In genomic region chr5:273091-273490, GRCh38 we compare ENCODE assay signal across 8 cellular contexts. TPM values are rescaled to one million over a fixed set of nuclear protein-coding genes. Genes with fewer than 3 reads are reported as not detected.
A peak's percentile ranks its signal among the peaks of the same experiment; 100 is the strongest.
DNase-seq lines count a peak whose midpoint lies in the region; ATAC-seq and TF ChIP-seq lines count a peak whose summit lies in the region.
"Not testable (repeated sequence)": the region's sequence is repeated elsewhere in the genome, so short reads cannot be mapped to it uniquely, and the experiment has no call there.
"Had no signal": no experiment of that assay in that cellular context is flagged by ENCODE, and none has a peak within 500 bp of the region (broad histone marks: within the 10 kb centered on the region; RNA-seq: fewer than 3 reads in every experiment).

No MANE protein-coding gene starts in this region.

- not testable (repeated sequence) for H3K9me2 ChIP-seq in neural cell (ENCODE audit: insufficient read depth, low read length)

- not testable (repeated sequence) for DNase-seq in CD8-positive, alpha-beta T cell; IMR-90; T-cell; activated T-helper 1 cell treated with anti-CD3 and anti-CD28 coated beads, Interleukin-12 subunit alpha, Interleukin-12 subunit beta, Interleukin-2, Interleukin-4 antibody, amounts not matched to agents 30 ng/mL and 10 ng/mL and 1 ng/mL, durations not matched to agents 14 hours and 24 hours and 36 hours (ENCODE audit: low spot score); chondrocyte (ENCODE audit: low spot score)
- peak; percentile 19 for DNase-seq in cardiac septum (ENCODE audit: low spot score)

- POLR2A ChIA-PET in CD8-positive, alpha-beta T cell (lab: Charles Lee): interaction anchor here (1.3 kb wide), 1 partner anchor 53 kb away, joined by 4 read pairs; no protein-coding TSS in a partner anchor
- POLR2A ChIA-PET in IMR-90 (lab: Charles Lee; ENCODE audit: unreplicated experiment); T-cell (lab: Charles Lee): not testable (repeated sequence)

- dilution Hi-C loops in IMR-90 (cut with HindIII; ENCODE audit: low sequenced_read_pairs, unreplicated experiment): not testable (repeated sequence)

- H4K8ac ChIP-seq in IMR-90 (ENCODE audit: low read depth in 2 of 2, low read length in 2 of 2): not testable (repeated sequence)

- H3K4ac ChIP-seq in IMR-90 (ENCODE audit: low read depth, low read length): not testable (repeated sequence)

- H4K91ac ChIP-seq in IMR-90 (ENCODE audit: insufficient read depth, low read depth, low read length): not testable (repeated sequence)

- not testable (repeated sequence) for H3K56ac ChIP-seq in IMR-90 (ENCODE audit: extremely low read depth, insufficient read depth, low read length)

- not testable (repeated sequence) for H3K9me1 ChIP-seq in IMR-90 (ENCODE audit: insufficient read depth, low read length)

- H3K27me3 ChIP-seq in CD8-positive, alpha-beta T cell (ENCODE audit: insufficient read depth, low read length); IMR-90 (ENCODE audit: control insufficient read depth, insufficient read depth, low read length); neural cell (ENCODE audit: insufficient read depth, low read depth, low read length): not testable (repeated sequence)

- not testable (repeated sequence) for H3K9ac ChIP-seq in IMR-90 (ENCODE audit: low read depth, low read length); neural cell (ENCODE audit: low read length)

- H3K79me2 ChIP-seq in neural cell (replicated peaks; ENCODE audit: insufficient read depth, low read length): not testable (repeated sequence)

- peak overlapping the region; percentile 86 for H3K4me3 Mint-ChIP-seq in CD8-positive, alpha-beta T cell
- H3K4me3 Mint-ChIP-seq in T-cell (peak overlapping the region; percentile 32 to 91 (median 73)), chondrocyte (ENCODE audit: unreplicated experiment) (peak overlapping the region; percentile 93)
- H3K4me3 Mint-ChIP-seq in activated T-helper 1 cell treated with anti-CD3 and anti-CD28 coated beads, Interleukin-12 subunit alpha, Interleukin-12 subunit beta, Interleukin-2, Interleukin-4 antibody, amounts not matched to agents 30 ng/mL and 10 ng/mL and 1 ng/mL, durations not matched to agents 14 hours and 24 hours and 36 hours: peak overlapping the region; percentile 92

- in situ Hi-C loops in IMR-90 (cut with MboI; ENCODE audit: low sequenced_read_pairs): not testable (repeated sequence)

- CTCF ChIA-PET in CD8-positive, alpha-beta T cell (lab: Charles Lee); IMR-90 (lab: Yijun Ruan, JAX); T-cell (lab: Charles Lee): not testable (repeated sequence)

- H3K4me3 ChIP-seq in CD8-positive, alpha-beta T cell (ENCODE audit: low read depth, low read length); IMR-90 (ENCODE audit: insufficient read depth, low read depth, low read length): not testable (repeated sequence)
- peak overlapping the region; percentile 48 for H3K4me3 ChIP-seq in neural cell (ENCODE audit: low read length)

- H2BK120ac ChIP-seq in IMR-90 (ENCODE audit: low read depth, low read length): not testable (repeated sequence)

- BruUV-seq in IMR-90 (replicated peaks; lab: Mats Ljungman, UMichigan): TSS peak; percentile 17

- H3K9me3 Mint-ChIP-seq in CD8-positive, alpha-beta T cell; T-cell; activated T-helper 1 cell treated with anti-CD3 and anti-CD28 coated beads, Interleukin-12 subunit alpha, Interleukin-12 subunit beta, Interleukin-2, Interleukin-4 antibody, amounts not matched to agents 30 ng/mL and 10 ng/mL and 1 ng/mL, durations not matched to agents 14 hours and 24 hours and 36 hours; chondrocyte (ENCODE audit: low read depth): not testable (repeated sequence)

- TF ChIP-seq EP300 in neural cell (conservative IDR thresholded peaks at IDR 0.05; ENCODE audit: poor library complexity, severe bottlenecking): not testable (repeated sequence)

- 0 out of 2 replicates have a peak, but pooled peaks have one; percentile 28 for TF ChIP-seq POLR2A in IMR-90 (IDR thresholded peaks at IDR 0.05; ENCODE audit: low read depth, low read length)

- H3K4me2 ChIP-seq in IMR-90 (ENCODE audit: low read depth, low read length); neural cell (ENCODE audit: low read length): not testable (repeated sequence)

- H2AK5ac ChIP-seq in IMR-90 (ENCODE audit: low read depth, low read length): not testable (repeated sequence)

- not testable (repeated sequence) for H3K27ac ChIP-seq in CD8-positive, alpha-beta T cell (ENCODE audit: low read depth, low read length); IMR-90 (ENCODE audit: insufficient read depth, low read length); neural cell (ENCODE audit: low read length)

- peaks cover 45% of the 10 kb centered on the region for H3K4me1 Mint-ChIP-seq in CD8-positive, alpha-beta T cell (ENCODE audit: low read depth)
- peaks cover 34 to 41% (median 36%) of the 10 kb centered on the region in 3 donors for H3K4me1 Mint-ChIP-seq in T-cell
- H3K4me1 Mint-ChIP-seq in activated T-helper 1 cell treated with anti-CD3 and anti-CD28 coated beads, Interleukin-12 subunit alpha, Interleukin-12 subunit beta, Interleukin-2, Interleukin-4 antibody, amounts not matched to agents 30 ng/mL and 10 ng/mL and 1 ng/mL, durations not matched to agents 14 hours and 24 hours and 36 hours (ENCODE audit: low read depth): peaks cover 24% of the 10 kb centered on the region
- H3K4me1 Mint-ChIP-seq in chondrocyte (ENCODE audit: low read depth): peaks cover 19% of the 10 kb centered on the region

- TF ChIP-seq CTCF in CD8-positive, alpha-beta T cell (IDR thresholded peaks at IDR 0.05); IMR-90 (conservative IDR thresholded peaks at IDR 0.05; ENCODE audit: low read depth, low read length); chondrocyte (IDR thresholded peaks at IDR 0.05); neural cell (IDR thresholded peaks at IDR 0.05; ENCODE audit: poor library complexity, severe bottlenecking): not testable (repeated sequence)

- H3K14ac ChIP-seq in IMR-90 (replicated peaks; ENCODE audit: low read depth, low read length): not testable (repeated sequence)

- H2AK9ac ChIP-seq in IMR-90 (replicated peaks; ENCODE audit: low read depth, low read length, poor library complexity): not testable (repeated sequence)

- not testable (repeated sequence) for H4K5ac ChIP-seq in IMR-90 (ENCODE audit: low read depth, low read length)

- H3K79me1 ChIP-seq in IMR-90 (ENCODE audit: low read depth in 1 of 2, low read length in 2 of 2): peaks cover 2 to 20% of the 10 kb centered on the region in 2 experiments; a peak in 3 of 4 replicates

- peak overlapping the region; percentile 46 for H3K27ac Mint-ChIP-seq in CD8-positive, alpha-beta T cell
- H3K27ac Mint-ChIP-seq in T-cell (peak overlapping the region in 1 of 2 donors; percentile 21), chondrocyte (ENCODE audit: unreplicated experiment) (peak overlapping the region; percentile 43)
- peak overlapping the region; percentile 93 for H3K27ac Mint-ChIP-seq in activated T-helper 1 cell treated with anti-CD3 and anti-CD28 coated beads, Interleukin-12 subunit alpha, Interleukin-12 subunit beta, Interleukin-2, Interleukin-4 antibody, amounts not matched to agents 30 ng/mL and 10 ng/mL and 1 ng/mL, durations not matched to agents 14 hours and 24 hours and 36 hours

- H4K20me1 ChIP-seq in IMR-90 (ENCODE audit: insufficient read depth, low read length); neural cell (ENCODE audit: insufficient read depth): not testable (repeated sequence)

- H3K18ac ChIP-seq in IMR-90 (ENCODE audit: low read depth, low read length): not testable (repeated sequence)

- intact Hi-C loops in CD8-positive, alpha-beta T cell (cut with DNase I, micrococcal nuclease): loop anchor here (5.0 to 10.0 kb wide), 2 partner anchors 169 to 342 kb away; partner anchors contain the start of genes EXOC3 (in 2 of the 2) and CEP72 (in 1 of the 2)
- intact Hi-C loops in IMR-90 (cut with micrococcal nuclease); cardiac septum (cut with DNase I): not testable (repeated sequence)
- intact Hi-C loops in activated T-helper 1 cell treated with anti-CD3 and anti-CD28 coated beads, Interleukin-12 subunit alpha, Interleukin-12 subunit beta, Interleukin-2, Interleukin-4 antibody, amounts not matched to agents 30 ng/mL and 10 ng/mL and 1 ng/mL, durations not matched to agents 14 hours and 24 hours and 36 hours (cut with micrococcal nuclease): loop anchor here (5.0 kb wide), 1 partner anchor 1359 kb away; no protein-coding TSS in a partner anchor

- ATAC-seq in CD8-positive, alpha-beta T cell; IMR-90 (ENCODE audit: low read depth); T-cell (replicated peaks in 1 of 4): not testable (repeated sequence)

- H3F3A ChIP-seq in neural cell (ENCODE audit: insufficient read depth, low read length, poor library complexity, severe bottlenecking): not testable (repeated sequence)

- H3K9me3 ChIP-seq in CD8-positive, alpha-beta T cell (ENCODE audit: low read length); IMR-90 (ENCODE audit: control insufficient read depth, insufficient read depth, low read length); neural cell (ENCODE audit: low read length): not testable (repeated sequence)

- peaks cover 42% of the 10 kb centered on the region for H3K36me3 Mint-ChIP-seq in CD8-positive, alpha-beta T cell
- peaks cover 16% of the 10 kb centered on the region for H3K36me3 Mint-ChIP-seq in T-cell
- H3K36me3 Mint-ChIP-seq in activated T-helper 1 cell treated with anti-CD3 and anti-CD28 coated beads, Interleukin-12 subunit alpha, Interleukin-12 subunit beta, Interleukin-2, Interleukin-4 antibody, amounts not matched to agents 30 ng/mL and 10 ng/mL and 1 ng/mL, durations not matched to agents 14 hours and 24 hours and 36 hours (ENCODE audit: low read depth): peaks cover 36% of the 10 kb centered on the region
- H3K36me3 Mint-ChIP-seq in chondrocyte (ENCODE audit: low read depth): not testable (repeated sequence)

- not testable (repeated sequence) for H2BK5ac ChIP-seq in IMR-90 (ENCODE audit: low read depth, low read length, poor library complexity, severe bottlenecking)

- H2BK15ac ChIP-seq in IMR-90 (ENCODE audit: low read depth, low read length): not testable (repeated sequence)

- WGBS in IMR-90 (ENCODE audit: extremely low coverage in 2 of 2, insufficient read length in 1 of 2), 2 experiments: no CpG with 5 or more reads among the region's 9 CpGs

- H3K4me1 ChIP-seq in CD8-positive, alpha-beta T cell (ENCODE audit: insufficient read depth, low read length); IMR-90 (ENCODE audit: control insufficient read depth, insufficient read depth, low read length): not testable (repeated sequence)

- not testable (repeated sequence) for H2BK20ac ChIP-seq in IMR-90 (ENCODE audit: low read depth, low read length)

- not testable (repeated sequence) for TF ChIP-seq RAD21 in IMR-90 (IDR thresholded peaks at IDR 0.05; ENCODE audit: low read length); neural cell (conservative IDR thresholded peaks at IDR 0.05)

- H3K27me3 Mint-ChIP-seq in CD8-positive, alpha-beta T cell (ENCODE audit: low read depth); T-cell; activated T-helper 1 cell treated with anti-CD3 and anti-CD28 coated beads, Interleukin-12 subunit alpha, Interleukin-12 subunit beta, Interleukin-2, Interleukin-4 antibody, amounts not matched to agents 30 ng/mL and 10 ng/mL and 1 ng/mL, durations not matched to agents 14 hours and 24 hours and 36 hours (ENCODE audit: insufficient read depth); chondrocyte (ENCODE audit: low read depth): not testable (repeated sequence)

- not testable (repeated sequence) for H2AFZ ChIP-seq in IMR-90 (replicated peaks; ENCODE audit: low read length, poor library complexity); neural cell (ENCODE audit: low read depth, low read length)

- not testable (repeated sequence) for H3K36me3 ChIP-seq in CD8-positive, alpha-beta T cell (ENCODE audit: insufficient read depth, low read length); neural cell (ENCODE audit: insufficient read depth, low read length)
- H3K36me3 ChIP-seq in IMR-90 (ENCODE audit: control insufficient read depth, insufficient read depth, low read length): peaks cover 13% of the 10 kb centered on the region

- not testable (repeated sequence) for H3K23ac ChIP-seq in IMR-90 (ENCODE audit: low read depth, low read length)

RNA-seq across cellular contexts. Expression of gene PDCD6, which starts 1.6 kb away (rescaled TPM):
- total RNA-seq in CD8-positive, alpha-beta T cell: 10 to 100 TPM; 34.4 to 38.7 TPM
- 158 and 168 TPM in 2 replicates for total RNA-seq in IMR-90 (2012; rRNA removed)
- polyA plus RNA-seq in IMR-90 (2012; rRNA removed): 198 and 212 TPM in 2 replicates
- polyA plus RNA-seq in IMR-90 (2012; cell fraction: cytosol; rRNA removed): 189 and 290 TPM in 2 replicates
- 198 and 241 TPM in 2 replicates for polyA plus RNA-seq in IMR-90 (2012; cell fraction: nucleus; rRNA removed; ENCODE audit: low replicate concordance)
- total RNA-seq in T-cell: 100 to 1,000 TPM in 1 of 5 donors, 10 to 100 TPM in 4; 61.0 to 104 (median 92.6) TPM
- total RNA-seq in activated T-helper 1 cell treated with anti-CD3 and anti-CD28 coated beads, Interleukin-12 subunit alpha, Interleukin-12 subunit beta, Interleukin-2, Interleukin-4 antibody, amounts not matched to agents 30 ng/mL and 10 ng/mL and 1 ng/mL, durations not matched to agents 14 hours and 24 hours and 36 hours: 117 and 118 TPM in 2 replicates
- 71.9 to 89.8 TPM (median 74.0 TPM) in 3 replicates for total RNA-seq in chondrocyte
- total RNA-seq in cardiac septum: 39.6 TPM
- polyA plus RNA-seq in neural cell: 207 TPM in 2 replicates
- polyA minus RNA-seq in neural cell: 46.7 and 55.7 TPM in 2 replicates

RNA-seq across cellular contexts. Expression of gene AHRR, which starts 48.4 kb away (rescaled TPM):
- under 1 TPM; 0.14 to 0.22 TPM for total RNA-seq in CD8-positive, alpha-beta T cell
- total RNA-seq in IMR-90 (2012; rRNA removed): 15.6 and 16.7 TPM in 2 replicates
- 36.1 and 37.1 TPM in 2 replicates for polyA plus RNA-seq in IMR-90 (2012; rRNA removed)
- polyA plus RNA-seq in IMR-90 (2012; cell fraction: cytosol; rRNA removed): 24.9 and 33.9 TPM in 2 replicates
- 77.0 and 141 TPM in 2 replicates for polyA plus RNA-seq in IMR-90 (2012; cell fraction: nucleus; rRNA removed; ENCODE audit: low replicate concordance)
- 10 to 100 TPM in 1 of 5 donors, 1 to 10 TPM in 3, under 1 TPM in 1; 0.55 to 13.5 (median 3.4) TPM for total RNA-seq in T-cell
- 22.7 and 23.7 TPM in 2 replicates for total RNA-seq in activated T-helper 1 cell treated with anti-CD3 and anti-CD28 coated beads, Interleukin-12 subunit alpha, Interleukin-12 subunit beta, Interleukin-2, Interleukin-4 antibody, amounts not matched to agents 30 ng/mL and 10 ng/mL and 1 ng/mL, durations not matched to agents 14 hours and 24 hours and 36 hours
- 9.3 to 17.3 TPM (median 13.4 TPM) in 3 replicates for total RNA-seq in chondrocyte
- total RNA-seq in cardiac septum: 0.73 TPM
- polyA plus RNA-seq in neural cell: 0.26 and 0.90 TPM in 2 replicates
- 0.49 TPM in 1 of 2 replicates, not detected in the other for polyA minus RNA-seq in neural cell
- total RNA-seq: ascending aorta had no signal

RNA-seq across cellular contexts. Expression of gene SDHA, which starts 55.0 kb away (rescaled TPM):
- 100 to 1,000 TPM; 203 to 216 TPM for total RNA-seq in CD8-positive, alpha-beta T cell
- total RNA-seq in IMR-90 (2012; rRNA removed): 105 and 122 TPM in 2 replicates
- polyA plus RNA-seq in IMR-90 (2012; rRNA removed): 120 and 121 TPM in 2 replicates
- 120 and 126 TPM in 2 replicates for polyA plus RNA-seq in IMR-90 (2012; cell fraction: cytosol; rRNA removed)
- 104 and 113 TPM in 2 replicates for polyA plus RNA-seq in IMR-90 (2012; cell fraction: nucleus; rRNA removed; ENCODE audit: low replicate concordance)
- total RNA-seq in T-cell: 100 to 1,000 TPM; 122 to 209 (median 140) TPM
- total RNA-seq in activated T-helper 1 cell treated with anti-CD3 and anti-CD28 coated beads, Interleukin-12 subunit alpha, Interleukin-12 subunit beta, Interleukin-2, Interleukin-4 antibody, amounts not matched to agents 30 ng/mL and 10 ng/mL and 1 ng/mL, durations not matched to agents 14 hours and 24 hours and 36 hours: 135 TPM in 2 replicates
- 79.7 to 95.5 TPM (median 81.5 TPM) in 3 replicates for total RNA-seq in chondrocyte
- total RNA-seq in cardiac septum: 580 TPM
- 70.4 and 72.2 TPM in 2 replicates for polyA plus RNA-seq in neural cell
- polyA minus RNA-seq in neural cell: 79.9 and 86.2 TPM in 2 replicates

RNA-seq across cellular contexts. Expression of gene CCDC127, which starts 55.1 kb away (rescaled TPM):
- 1 to 10 TPM; 1.5 to 2.2 TPM for total RNA-seq in CD8-positive, alpha-beta T cell
- total RNA-seq in IMR-90 (2012; rRNA removed) (3.9 and 4.4 TPM in 2 replicates), T-cell (1 to 10 TPM; 2.5 to 9.8 (median 6.3) TPM), chondrocyte (8.0 to 10.4 TPM (median 9.6 TPM) in 3 replicates), cardiac septum (9.6 TPM)
- polyA plus RNA-seq in IMR-90 (2012; rRNA removed) (3.2 TPM in 2 replicates), neural cell (5.2 and 5.4 TPM in 2 replicates)
- 2.2 and 2.4 TPM in 2 replicates for polyA plus RNA-seq in IMR-90 (2012; cell fraction: cytosol; rRNA removed)
- polyA plus RNA-seq in IMR-90 (2012; cell fraction: nucleus; rRNA removed; ENCODE audit: low replicate concordance): 1.5 and 2.8 TPM in 2 replicates
- 9.5 and 10.9 TPM in 2 replicates for total RNA-seq in activated T-helper 1 cell treated with anti-CD3 and anti-CD28 coated beads, Interleukin-12 subunit alpha, Interleukin-12 subunit beta, Interleukin-2, Interleukin-4 antibody, amounts not matched to agents 30 ng/mL and 10 ng/mL and 1 ng/mL, durations not matched to agents 14 hours and 24 hours and 36 hours
- polyA minus RNA-seq in neural cell: 11.7 and 12.0 TPM in 2 replicates
